ENCODE assay signal across 25 cellular contexts in genomic region chr19:40339018-40339728, GRCh38. TPM values are rescaled to one million over a fixed set of nuclear protein-coding genes. Genes with fewer than 3 reads are reported as not detected.
A peak's percentile ranks its signal among the peaks of the same experiment; 100 is the strongest.
DNase-seq lines count a peak whose midpoint lies in the region; ATAC-seq, FAIRE-seq and TF ChIP-seq lines count a peak whose summit lies in the region.
"Had no signal": no experiment of that assay in that cellular context is flagged by ENCODE, and none has a peak within 500 bp of the region (broad histone marks: within the 10 kb centered on the region; RNA-seq: fewer than 3 reads in every experiment).

No MANE protein-coding gene starts in this region.

- H3K4me2 ChIP-seq in A549 (no peak overlapping the region), OCI-LY7 (ENCODE audit: low read length) (no peak overlapping the region), osteoblast (ENCODE audit: insufficient read depth, low read length) (no peak overlapping the region)
- H3K4me2 ChIP-seq: BLaER1 treated with 17β-estradiol and CSF1 and Interleukin-3, amounts not matched to agents 10 nM and 100 nM; GM23338 had no signal

- no peaks in the 10 kb centered on the region for H3K4me1 ChIP-seq in A549
- no peaks in the 10 kb centered on the region for H3K4me1 ChIP-seq in OCI-LY7 (ENCODE audit: insufficient read depth, low read length, poor library complexity, severe bottlenecking)
- H3K4me1 ChIP-seq in osteoblast (ENCODE audit: insufficient read depth, low read length), result no peaks in the 10 kb centered on the region
- H3K4me1 ChIP-seq: Caco-2, HAP-1 had no signal

- intact Hi-C loops in OCI-LY7 (cut with micrococcal nuclease; ENCODE audit: unreplicated experiment), result no loop called here

- DNase-seq in A549 (ENCODE audit: low read depth in 1 of 2, low spot score in 1 of 2), result no peak
- no peak for DNase-seq in GM12891 (ENCODE audit: insufficient read length, low spot score)
- no peak for DNase-seq in OCI-LY7 (ENCODE audit: low spot score)
- peak; percentile 32 for DNase-seq in osteoblast (ENCODE audit: insufficient read length, low spot score, missing footprints)
- no peak for DNase-seq in stimulated activated CD4-positive, alpha-beta T cell treated with anti-CD3 and anti-CD28 coated beads, Interleukin-2, amount 100 ng/mL, for 48 hours
- DNase-seq in activated naive CD4-positive, alpha-beta T cell treated with anti-CD3 and anti-CD28 coated beads, Interleukin-2, amount 50 U/mL, for 16 hours, result no peak
- DNase-seq: ACHN; Caco-2; CD4-positive, alpha-beta memory T cell; DMS 273 treated with DMSO at 0.1 percent for 48 hours; DMS79 treated with DMSO at 0.1 percent for 48 hours; KG1; NCI-H1417; NCI-H1694 treated with DMSO at 0.1 percent for 48 hours; NCI-H446 treated with DMSO at 0.1 percent for 48 hours; NCI-H526 treated with DMSO at 0.1 percent for 48 hours; SIG-M5 had no signal

- TF ChIP-seq POLR2A in A549 (IDR thresholded peaks at IDR 0.05; ENCODE audit: low read length), result no peak
- no peak for TF ChIP-seq POLR2A in GM12891 (IDR thresholded peaks at IDR 0.05; ENCODE audit: low read depth, low read length)

- no peak for TF ChIP-seq RAD21 in A549 (conservative IDR thresholded peaks at IDR 0.05 in 1 of 2, IDR thresholded peaks at IDR 0.05 in 1 of 2)

- CTCF ChIA-PET in A549 (lab: Yijun Ruan, JAX) (interaction anchor here (0.5 to 6.9 kb wide), 7 partner anchors 21 to 1497 kb away, joined by 3 to 45 read pairs (median 4); no protein-coding TSS in a partner anchor), OCI-LY7 (lab: Charles Lee; ENCODE audit: unreplicated experiment) (no interaction called here)

- H3K79me2 ChIP-seq in OCI-LY7 (ENCODE audit: insufficient read depth, low read depth, low read length), result 0 out of 2 replicates have a peak, but pooled peaks cover 4% of the 10 kb centered on the region
- H3K79me2 ChIP-seq in osteoblast (ENCODE audit: insufficient read depth, low read length), result peaks cover 39% of the 10 kb centered on the region

- H3K36me3 ChIP-seq in OCI-LY7 (ENCODE audit: insufficient read depth, low read length) (peaks cover 32% of the 10 kb centered on the region), osteoblast (ENCODE audit: insufficient read depth, low read length) (peaks cover 2% of the 10 kb centered on the region)

- TF ChIP-seq CTCF in A549 (IDR thresholded peaks at IDR 0.05), result no peak
- TF ChIP-seq CTCF in OCI-LY7 (conservative IDR thresholded peaks at IDR 0.05; ENCODE audit: low read length), result no peak
- TF ChIP-seq CTCF in osteoblast (IDR thresholded peaks at IDR 0.05; ENCODE audit: extremely low read depth, low read depth, low read length), result no peak

- TSS peak; percentile 45 for BruUV-seq in OCI-LY7 (replicated peaks; lab: Mats Ljungman, UMichigan)

- TF ChIP-seq EP300 in A549 (IDR thresholded peaks at IDR 0.05), result no peak

- H3K4me3 ChIP-seq in A549, result no peak overlapping the region
- H3K4me3 ChIP-seq in OCI-LY7 (ENCODE audit: low read depth, low read length, poor library complexity, severe bottlenecking), result no peak overlapping the region
- H3K4me3 ChIP-seq in osteoblast (ENCODE audit: insufficient read depth, low read length), result no peak overlapping the region
- H3K4me3 ChIP-seq: BLaER1 treated with 17β-estradiol and CSF1 and Interleukin-3, amounts not matched to agents 10 nM and 100 nM; GM23338; HAP-1 had no signal

- ATAC-seq in A549 (no peak), GM19023 (IDR thresholded peaks at IDR 0.05; ENCODE audit: unreplicated experiment) (no peak)
- ATAC-seq: GM23338, HepG2, SK-N-SH treated with all-trans-retinoic acid at 6 μM for 48 hours had no signal

- POLR2A ChIA-PET in A549 (lab: Yijun Ruan, JAX) (interaction anchor here (0.7 to 1.0 kb wide), 2 partner anchors 9 to 56 kb away, joined by 3 to 9 read pairs; partner anchors contain the start of genes C19orf47 and PLD3), OCI-LY7 (lab: Charles Lee) (no interaction called here)

- H3K9me2 ChIP-seq in OCI-LY7 (ENCODE audit: insufficient read depth, low read length), result no peaks in the 10 kb centered on the region

- WGBS in A549 (ENCODE audit: missing lambda C conversion rate), result 91% methylated on average over 4 of the region's 4 CpGs

- H3K27ac ChIP-seq in A549, result no peak overlapping the region
- no peak overlapping the region for H3K27ac ChIP-seq in OCI-LY7 (ENCODE audit: low read depth, low read length, poor library complexity, severe bottlenecking)
- H3K27ac ChIP-seq in osteoblast (ENCODE audit: low read depth, low read length), result no peak overlapping the region
- H3K27ac ChIP-seq: BLaER1 treated with 17β-estradiol and CSF1 and Interleukin-3, amounts not matched to agents 10 nM and 100 nM; HL-60 had no signal

- H4K20me1 ChIP-seq in OCI-LY7 (ENCODE audit: insufficient read depth, low read length) (no peaks in the 10 kb centered on the region), osteoblast (ENCODE audit: insufficient read depth, low read length) (no peaks in the 10 kb centered on the region)

- H3K9me3 ChIP-seq in A549, result no peaks in the 10 kb centered on the region
- H3K9me3 ChIP-seq in OCI-LY7 (ENCODE audit: low read length), result no peaks in the 10 kb centered on the region
- H3K9me3 ChIP-seq in osteoblast (ENCODE audit: low read depth, low read length), result no peaks in the 10 kb centered on the region
- H3K9me3 ChIP-seq: Caco-2, HAP-1 had no signal

- FAIRE-seq in A549 (lab: Jason Lieb, UNC), result peak; percentile 84
- peak; percentile 20 for FAIRE-seq in GM12891 (lab: Jason Lieb, UNC)
- FAIRE-seq: HepG2 had no signal

- no peak overlapping the region for H2AFZ ChIP-seq in OCI-LY7 (ENCODE audit: low read length)
- no peak overlapping the region for H2AFZ ChIP-seq in osteoblast (ENCODE audit: low read length)
- H2AFZ ChIP-seq: GM23338 had no signal

- no peaks in the 10 kb centered on the region for H3K27me3 ChIP-seq in osteoblast (ENCODE audit: insufficient read depth, low read length)
- H3K27me3 ChIP-seq: BLaER1 treated with 17β-estradiol and CSF1 and Interleukin-3, amounts not matched to agents 10 nM and 100 nM had no signal

TF ChIP-seq in A549, 52 proteins besides CTCF, POLR2A, EP300 and RAD21:
- no peak for TF ChIP-seq HOXB13 (CRISPR knock-in tag; IDR thresholded peaks at IDR 0.05; ENCODE audit: low read depth)

TF ChIP-seq in GM12891, 5 proteins besides CTCF, POLR2A, EP300 and RAD21:
- no peak for TF ChIP-seq TAF1 (IDR thresholded peaks at IDR 0.05; ENCODE audit: low read depth, low read length)
- TF ChIP-seq PAX5 (IDR thresholded peaks at IDR 0.05; ENCODE audit: insufficient read depth, low read length, severe bottlenecking), result no peak
- TF ChIP-seq POLR2AphosphoS5 (IDR thresholded peaks at IDR 0.05; ENCODE audit: low read depth, low read length), result no peak
- TF ChIP-seq POU2F2 (IDR thresholded peaks at IDR 0.05; ENCODE audit: low read depth, low read length), result no peak
- peak; percentile 75 for TF ChIP-seq SPI1 (IDR thresholded peaks at IDR 0.05; ENCODE audit: low read depth, low read length)

RNA-seq across cellular contexts. Expression of gene C19orf47, which starts 9.0 kb away (rescaled TPM):
- polyA plus RNA-seq in A549 (2011; rRNA removed), result 32.8 and 39.8 TPM in 2 replicates
- 46.5 and 51.8 TPM in 2 replicates for polyA plus RNA-seq in A549 (2012; cell fraction: cytosol; rRNA removed)
- polyA plus RNA-seq in A549 (2012; cell fraction: nucleus; rRNA removed), result 39.7 and 43.7 TPM in 2 replicates
- polyA plus RNA-seq in A549 (2017; fragmentation: RNase III; extraction: RNeasy Plus Mini Kit Qiagen cat#74134 plus additional on column Dnase treatment), result 22.1 to 25.7 TPM (median 25.2 TPM) in 3 replicates
- polyA minus RNA-seq in A549 (2011; rRNA and poly(A)+ RNA removed), result 57.7 and 65.9 TPM in 2 replicates
- polyA plus RNA-seq in GM12891 (2012; ENCODE audit: low read depth, missing spikeins), result 12.6 TPM
- 10.0 and 15.6 TPM in 2 replicates for total RNA-seq in OCI-LY7 (2014; rRNA removed; shearing (Covaris generic))
- 28.9 and 33.8 TPM in 2 replicates for total RNA-seq in OCI-LY7 (2022)
- total RNA-seq in osteoblast, result 3.6 and 7.7 TPM in 2 replicates

RNA-seq across cellular contexts. Expression of gene PLD3, which starts 9.3 kb away (rescaled TPM):
- polyA plus RNA-seq in A549 (2011; rRNA removed), result 290 and 350 TPM in 2 replicates
- 322 and 419 TPM in 2 replicates for polyA plus RNA-seq in A549 (2012; cell fraction: cytosol; rRNA removed)
- polyA plus RNA-seq in A549 (2012; cell fraction: nucleus; rRNA removed), result 632 and 811 TPM in 2 replicates
- polyA plus RNA-seq in A549 (2017; fragmentation: RNase III; extraction: RNeasy Plus Mini Kit Qiagen cat#74134 plus additional on column Dnase treatment), result 215 to 283 TPM (median 265 TPM) in 3 replicates
- polyA minus RNA-seq in A549 (2011; rRNA and poly(A)+ RNA removed), result 244 and 264 TPM in 2 replicates
- polyA plus RNA-seq in GM12891 (2012; ENCODE audit: low read depth, missing spikeins), result 106 TPM
- total RNA-seq in OCI-LY7 (2014; rRNA removed; shearing (Covaris generic)), result 84.0 and 109 TPM in 2 replicates
- 111 and 114 TPM in 2 replicates for total RNA-seq in OCI-LY7 (2022)
- total RNA-seq in osteoblast, result 136 and 239 TPM in 2 replicates

RNA-seq across cellular contexts. Expression of gene HIPK4, which starts 50.8 kb away (rescaled TPM):
- polyA plus RNA-seq in A549 (2011; rRNA removed) (0.18 and 0.19 TPM in 2 replicates), A549 (2017; fragmentation: RNase III; extraction: RNeasy Plus Mini Kit Qiagen cat#74134 plus additional on column Dnase treatment) (0.20 to 0.25 TPM (median 0.24 TPM) in 3 replicates)
- polyA plus RNA-seq in A549 (2012; cell fraction: cytosol; rRNA removed), result 0.34 and 0.51 TPM in 2 replicates
- 1.1 TPM in 2 replicates for polyA plus RNA-seq in A549 (2012; cell fraction: nucleus; rRNA removed)
- 0.19 and 0.37 TPM in 2 replicates for polyA minus RNA-seq in A549 (2011; rRNA and poly(A)+ RNA removed)
- polyA plus RNA-seq in GM12891 (2012; ENCODE audit: low read depth, missing spikeins), result 0.04 TPM
- total RNA-seq in OCI-LY7 (2014; rRNA removed; shearing (Covaris generic)), result not detected in 2 replicates
- total RNA-seq in OCI-LY7 (2022) (not detected in 2 replicates), osteoblast (0.29 and 0.36 TPM in 2 replicates)
- total RNA-seq: Caco-2; CD4-positive, alpha-beta memory T cell; HepG2; HT-29 had no signal
- polyA plus RNA-seq: CD4-positive, alpha-beta memory T cell had no signal

RNA-seq across cellular contexts. Expression of gene AKT2, which starts 54.0 kb away (rescaled TPM):
- polyA plus RNA-seq in A549 (2011; rRNA removed) (159 and 180 TPM in 2 replicates), A549 (2017; fragmentation: RNase III; extraction: RNeasy Plus Mini Kit Qiagen cat#74134 plus additional on column Dnase treatment) (125 to 136 TPM (median 132 TPM) in 3 replicates)
- polyA plus RNA-seq in A549 (2012; cell fraction: cytosol; rRNA removed), result 180 and 209 TPM in 2 replicates
- polyA plus RNA-seq in A549 (2012; cell fraction: nucleus; rRNA removed), result 545 and 598 TPM in 2 replicates
- polyA minus RNA-seq in A549 (2011; rRNA and poly(A)+ RNA removed), result 241 and 264 TPM in 2 replicates
- polyA plus RNA-seq in GM12891 (2012; ENCODE audit: low read depth, missing spikeins), result 62.1 TPM
- 97.8 and 116 TPM in 2 replicates for total RNA-seq in OCI-LY7 (2014; rRNA removed; shearing (Covaris generic))
- total RNA-seq in OCI-LY7 (2022) (192 and 197 TPM in 2 replicates), osteoblast (115 and 118 TPM in 2 replicates)
